ENCODE assay signal across 1 cellular context in the genomic region with DNA sequence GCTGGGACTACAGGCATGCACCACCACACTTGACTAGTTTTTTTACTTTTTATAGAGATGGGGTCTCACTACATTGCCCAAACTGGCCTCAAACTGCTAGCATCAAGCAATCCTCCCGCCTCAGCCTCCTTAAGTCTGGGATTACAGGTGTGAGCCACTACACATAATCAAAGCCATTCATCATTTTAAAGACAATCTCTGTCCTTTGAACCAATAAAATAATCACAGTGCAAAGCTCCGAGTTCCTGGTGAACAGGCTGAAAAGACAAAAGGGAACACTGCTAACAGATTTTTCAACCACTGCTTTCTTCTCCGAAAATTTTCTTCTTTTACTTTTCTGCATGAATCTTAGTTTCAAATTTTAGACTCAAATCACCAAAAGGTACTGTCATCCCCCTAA.
TF ChIP-seq lines count a peak whose summit lies in the region.

No MANE protein-coding gene starts in this region.

TF ChIP-seq in K562, 482 proteins besides CTCF, POLR2A, EP300 and RAD21:
- no peak for TF ChIP-seq PHTF2 (CRISPR knock-in tag; IDR thresholded peaks at IDR 0.05)
- no peak for TF ChIP-seq TRIM24 (IDR thresholded peaks at IDR 0.05)
